ENCODE assay signal across 26 cellular contexts in the genomic region with DNA sequence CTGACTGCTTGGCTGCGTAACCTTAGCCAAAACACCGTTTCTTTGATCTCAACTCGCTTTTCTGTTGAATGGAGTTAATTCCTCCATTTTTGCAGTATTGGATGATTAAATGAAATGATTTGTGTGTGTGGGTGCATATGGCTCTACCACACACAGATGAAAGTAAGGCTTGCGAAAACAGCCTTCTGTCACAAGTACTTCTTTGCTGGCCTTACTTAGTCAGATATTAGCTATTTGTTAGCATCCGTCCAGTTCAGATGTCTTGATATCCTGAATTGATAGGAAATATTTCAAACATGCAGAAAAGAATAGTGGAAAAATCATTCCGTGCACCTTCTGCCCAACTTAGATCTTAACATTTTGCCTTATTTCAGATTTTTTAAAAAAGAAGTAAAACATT. TPM values are rescaled to one million over a fixed set of nuclear protein-coding genes. Genes with fewer than 3 reads are reported as not detected.
DNase-seq lines count a peak whose midpoint lies in the region; ATAC-seq and TF ChIP-seq lines count a peak whose summit lies in the region.
"Had no signal": no experiment of that assay in that cellular context is flagged by ENCODE, and none has a peak within 500 bp of the region (broad histone marks: within the 10 kb centered on the region; RNA-seq: fewer than 3 reads in every experiment).

No MANE protein-coding gene starts in this region.

- no peaks in the 10 kb centered on the region for H3K36me3 ChIP-seq in heart right ventricle
- H3K36me3 ChIP-seq in endodermal cell (ENCODE audit: control insufficient read depth, insufficient read depth, low read length), result no peaks in the 10 kb centered on the region
- H3K36me3 ChIP-seq: BLaER1 had no signal

- peak overlapping the region; percentile 73 for H3K27ac Mint-ChIP-seq in activated T-helper 17 cell treated with anti-CD3 and anti-CD28 coated beads, Interleukin-2, amount 50 U/mL, for 72 hours
- H3K27ac Mint-ChIP-seq in stimulated activated naive CD8-positive, alpha-beta T cell treated with anti-CD3 and anti-CD28 coated beads, Interleukin-15, amount 100 ng/mL, for 72 hours, result no peak overlapping the region
- no peak overlapping the region for H3K27ac Mint-ChIP-seq in endodermal cell
- H3K27ac Mint-ChIP-seq: activated CD4-positive, alpha-beta T cell treated with anti-CD3 and anti-CD28 coated beads, Interleukin-2, amount 10 ng/mL, durations not matched to agents 24 days and 14 days; activated T-helper 2 cell treated with anti-CD3 and anti-CD28 coated beads, Interferon-gamma antibody, Interleukin-2, Interleukin-4, amounts not matched to agents 10 μg/mL and 5 μg/mL and 100 μg/mL, durations not matched to agents 14 hours and 24 hours and 36 hours; T-helper 17 cell had no signal

- CTCF ChIA-PET in HEK293T (lab: Yijun Ruan, JAX), result no interaction called here

- no peak for DNase-seq in heart right ventricle
- DNase-seq in right cardiac atrium, result no peak
- DNase-seq in fibroblast of pulmonary artery (ENCODE audit: low read depth), result peak; percentile 39
- DNase-seq in stimulated activated naive CD8-positive, alpha-beta T cell treated with anti-CD3 and anti-CD28 coated beads, Interleukin-15, amount 100 ng/mL, for 72 hours, result no peak
- no peak for DNase-seq in activated CD4-positive, alpha-beta T cell treated with anti-CD3 and anti-CD28 coated beads, Interleukin-2, amount 50 U/mL, for 48 hours
- DNase-seq in endodermal cell, result no peak
- no peak for DNase-seq in HEK293T (ENCODE audit: extremely low spot score)
- DNase-seq: activated CD4-positive, alpha-beta T cell treated with anti-CD3 and anti-CD28 coated beads, Interleukin-2, amount 10 ng/mL, durations not matched to agents 24 days and 14 days; activated CD8-positive, alpha-beta memory T cell treated with anti-CD3 and anti-CD28 coated beads, Interleukin-2, amount 10 ng/mL, durations not matched to agents 7 days and 5 days; Caco-2; dermis blood vessel endothelial cell; DND-41; foreskin keratinocyte; GOT3; NCI-H1105 treated with DMSO at 0.1 percent for 48 hours; NCI-H2081; NCI-H446; retina; stimulated activated CD4-positive, alpha-beta T cell treated with anti-CD3 and anti-CD28 coated beads, Interleukin-4, amount 100 ng/mL, for 24 hours; T-helper 17 cell had no signal

- intact Hi-C loops in heart right ventricle (cut with DNase I), result no loop called here
- intact Hi-C loops in right cardiac atrium (cut with DNase I), result no loop called here

- H3K27me3 ChIP-seq in heart right ventricle (no peaks in the 10 kb centered on the region), right cardiac atrium (ENCODE audit: control insufficient read depth, insufficient read depth) (no peaks in the 10 kb centered on the region), endodermal cell (ENCODE audit: control insufficient read depth, insufficient read depth, low read length, poor library complexity, severe bottlenecking) (peaks cover 30% of the 10 kb centered on the region)
- H3K27me3 ChIP-seq: BLaER1, foreskin keratinocyte had no signal

- H3K36me3 Mint-ChIP-seq in activated T-helper 17 cell treated with anti-CD3 and anti-CD28 coated beads, Interleukin-2, amount 50 U/mL, for 72 hours (ENCODE audit: low read depth), result no peaks in the 10 kb centered on the region
- H3K36me3 Mint-ChIP-seq in endodermal cell (ENCODE audit: low read depth), result no peaks in the 10 kb centered on the region
- H3K36me3 Mint-ChIP-seq: activated CD8-positive, alpha-beta memory T cell treated with anti-CD3 and anti-CD28 coated beads, Interleukin-2, amount 10 ng/mL, durations not matched to agents 7 days and 5 days had no signal

- H3K9me3 Mint-ChIP-seq in activated T-helper 17 cell treated with anti-CD3 and anti-CD28 coated beads, Interleukin-2, amount 50 U/mL, for 72 hours, result no peaks in the 10 kb centered on the region
- no peaks in the 10 kb centered on the region for H3K9me3 Mint-ChIP-seq in stimulated activated naive CD8-positive, alpha-beta T cell treated with anti-CD3 and anti-CD28 coated beads, Interleukin-15, amount 100 ng/mL, for 72 hours
- H3K9me3 Mint-ChIP-seq in endodermal cell, result no peaks in the 10 kb centered on the region
- H3K9me3 Mint-ChIP-seq: activated CD4-positive, alpha-beta T cell treated with anti-CD3 and anti-CD28 coated beads, Interleukin-2, amount 10 ng/mL, durations not matched to agents 24 days and 14 days; activated T-helper 2 cell treated with anti-CD3 and anti-CD28 coated beads, Interferon-gamma antibody, Interleukin-2, Interleukin-4, amounts not matched to agents 10 μg/mL and 5 μg/mL and 100 μg/mL, durations not matched to agents 14 hours and 24 hours and 36 hours had no signal

- peak in 1 of 8 donors; percentile 17 for ATAC-seq in heart right ventricle
- no peak for ATAC-seq in right cardiac atrium
- ATAC-seq in activated T-helper 17 cell treated with anti-CD3 and anti-CD28 coated beads, Interleukin-2, amount 50 U/mL, for 72 hours (replicated peaks), result no peak
- no peak for ATAC-seq in stimulated activated naive CD8-positive, alpha-beta T cell treated with anti-CD3 and anti-CD28 coated beads, Interleukin-15, amount 100 ng/mL, for 72 hours
- ATAC-seq: A549; activated CD8-positive, alpha-beta memory T cell treated with anti-CD3 and anti-CD28 coated beads, Interleukin-2, amount 10 ng/mL, durations not matched to agents 7 days and 5 days; foreskin keratinocyte; Panc1; T-helper 17 cell had no signal

- TF ChIP-seq CTCF in heart right ventricle (IDR thresholded peaks at IDR 0.05) (no peak), fibroblast of pulmonary artery (IDR thresholded peaks at IDR 0.05; ENCODE audit: low read length, missing control alignments) (no peak), endodermal cell (conservative IDR thresholded peaks at IDR 0.05) (no peak)

- WGBS in heart right ventricle, 2 donors, result 54 to 59% methylated on average over 6 of the region's 6 CpGs
- WGBS in right cardiac atrium, result 62% methylated on average over 6 of the region's 6 CpGs
- WGBS in endodermal cell (ENCODE audit: insufficient coverage in 1 of 2, insufficient read length in 1 of 2), 2 experiments, result 88 to 94% methylated on average over 4 to 6 of the region's 6 CpGs

- H3K27ac ChIP-seq in heart right ventricle, result peak overlapping the region in 3 of 10 donors; percentile 18 to 60 (median 35)
- H3K27ac ChIP-seq in right cardiac atrium (ENCODE audit: low read length), result no peak overlapping the region
- no peak overlapping the region for H3K27ac ChIP-seq in endodermal cell (ENCODE audit: low read depth, low read length)
- H3K27ac ChIP-seq: A549, BLaER1, foreskin keratinocyte, VCaP had no signal

- POLR2A ChIA-PET in HEK293T (lab: Yijun Ruan, JAX), result no interaction called here

- peak overlapping the region; percentile 54 for H3K4me3 Mint-ChIP-seq in activated T-helper 17 cell treated with anti-CD3 and anti-CD28 coated beads, Interleukin-2, amount 50 U/mL, for 72 hours
- peak overlapping the region; percentile 9 to 10 for H3K4me3 Mint-ChIP-seq in stimulated activated naive CD8-positive, alpha-beta T cell treated with anti-CD3 and anti-CD28 coated beads, Interleukin-15, amount 100 ng/mL, for 72 hours
- no peak overlapping the region for H3K4me3 Mint-ChIP-seq in endodermal cell
- H3K4me3 Mint-ChIP-seq: activated CD4-positive, alpha-beta T cell treated with anti-CD3 and anti-CD28 coated beads, Interleukin-2, amount 10 ng/mL, durations not matched to agents 24 days and 14 days; T-helper 17 cell had no signal

- peaks cover 54% of the 10 kb centered on the region for H3K4me1 Mint-ChIP-seq in activated T-helper 17 cell treated with anti-CD3 and anti-CD28 coated beads, Interleukin-2, amount 50 U/mL, for 72 hours
- H3K4me1 Mint-ChIP-seq in stimulated activated naive CD8-positive, alpha-beta T cell treated with anti-CD3 and anti-CD28 coated beads, Interleukin-15, amount 100 ng/mL, for 72 hours, result peaks cover 77% of the 10 kb centered on the region
- peaks cover 19% of the 10 kb centered on the region for H3K4me1 Mint-ChIP-seq in endodermal cell

- peak overlapping the region in 6 of 10 donors; percentile 3 to 18 (median 8) for H3K4me3 ChIP-seq in heart right ventricle
- H3K4me3 ChIP-seq in right cardiac atrium (ENCODE audit: low read length), result no peak overlapping the region
- no peak overlapping the region for H3K4me3 ChIP-seq in fibroblast of pulmonary artery (replicated peaks; ENCODE audit: low read depth, low read length)
- H3K4me3 ChIP-seq in endodermal cell (ENCODE audit: low read length), result no peak overlapping the region
- H3K4me3 ChIP-seq: A549, BLaER1 had no signal

- no peak overlapping the region for H3K9ac ChIP-seq in endodermal cell (ENCODE audit: extremely low read depth, low read length, poor library complexity, severe bottlenecking)
- H3K9ac ChIP-seq: BLaER1 had no signal

- H3K27me3 Mint-ChIP-seq in activated T-helper 17 cell treated with anti-CD3 and anti-CD28 coated beads, Interleukin-2, amount 50 U/mL, for 72 hours, result no peaks in the 10 kb centered on the region
- H3K27me3 Mint-ChIP-seq in stimulated activated naive CD8-positive, alpha-beta T cell treated with anti-CD3 and anti-CD28 coated beads, Interleukin-15, amount 100 ng/mL, for 72 hours, result no peaks in the 10 kb centered on the region
- H3K27me3 Mint-ChIP-seq in endodermal cell (ENCODE audit: insufficient read depth), result peaks cover 26% of the 10 kb centered on the region
- H3K27me3 Mint-ChIP-seq: activated CD4-positive, alpha-beta T cell treated with anti-CD3 and anti-CD28 coated beads, Interleukin-2, amount 10 ng/mL, durations not matched to agents 24 days and 14 days; activated CD8-positive, alpha-beta memory T cell treated with anti-CD3 and anti-CD28 coated beads, Interleukin-2, amount 10 ng/mL, durations not matched to agents 7 days and 5 days; T-helper 17 cell had no signal

- H3K9me3 ChIP-seq in heart right ventricle (no peaks in the 10 kb centered on the region), right cardiac atrium (ENCODE audit: control insufficient read depth, low read length) (no peaks in the 10 kb centered on the region), endodermal cell (ENCODE audit: control insufficient read depth, low read length) (no peaks in the 10 kb centered on the region)
- H3K9me3 ChIP-seq: A549, BLaER1, Caco-2 had no signal

- H3K4me1 ChIP-seq in heart right ventricle (peaks cover 5 to 82% (median 63%) of the 10 kb centered on the region in 9 donors), right cardiac atrium (ENCODE audit: control insufficient read depth, insufficient read depth, low read length) (peaks cover 10% of the 10 kb centered on the region), endodermal cell (ENCODE audit: control insufficient read depth, insufficient read depth, low read length) (no peaks in the 10 kb centered on the region)
- H3K4me1 ChIP-seq: BLaER1, Caco-2, foreskin keratinocyte had no signal

TF ChIP-seq in HEK293T, 16 proteins besides CTCF, POLR2A, EP300 and RAD21:
- TF ChIP-seq ARNT (IDR thresholded peaks at IDR 0.05) (no peak), FOXK2 (IDR thresholded peaks at IDR 0.05) (no peak)

RNA-seq across cellular contexts. Expression of a gene that starts 21.8 kb away (rescaled TPM):
- total RNA-seq in heart right ventricle (10 to 100 TPM; 28.5 to 36.7 (median 32.5) TPM), right cardiac atrium (10 to 100 TPM; 31.8 to 37.1 (median 35.2) TPM), endodermal cell (10 to 100 TPM; 20.1 to 22.6 TPM)
- polyA plus RNA-seq in heart right ventricle (1 to 10 TPM; 8.6 to 9.5 TPM), right cardiac atrium (11.8 TPM)
- 10 to 100 TPM; 27.5 to 29.7 TPM for total RNA-seq in activated T-helper 17 cell treated with anti-CD3 and anti-CD28 coated beads, Interleukin-2, amount 50 U/mL, for 72 hours
- polyA plus RNA-seq in endodermal cell (2013, experiment 1 of 2), result 16.3 TPM
- polyA plus RNA-seq in endodermal cell (2013, experiment 2 of 2), result 16.4 TPM

Comparison
In these comparisons a context has a peak if more than half of its experiments do, and no peak if none do; other contexts are left out.
1. H3K4me3 ChIP-seq: peak in heart right ventricle (6 of 10); none in right cardiac atrium (single experiment), fibroblast of pulmonary artery (single experiment) and endodermal cell (single experiment).